ENCODE assay signal across 22 cellular contexts in genomic region chr4:158300012-158300411, GRCh38.
DNase-seq lines count a peak whose midpoint lies in the region; ATAC-seq, FAIRE-seq and TF ChIP-seq lines count a peak whose summit lies in the region.
"Had no signal": no experiment of that assay in that cellular context is flagged by ENCODE, and none has a peak within 500 bp of the region (broad histone marks: within the 10 kb centered on the region; RNA-seq: fewer than 3 reads in every experiment).

No MANE protein-coding gene starts in this region.

- ATAC-seq in GM21576 (IDR thresholded peaks at IDR 0.05; ENCODE audit: unreplicated experiment): no peak
- ATAC-seq: CD8-positive, alpha-beta T cell; Panc1 had no signal

- peak; percentile 6 for DNase-seq in left kidney (ENCODE audit: low read depth, low spot score)
- no peak for DNase-seq in frontal cortex (ENCODE audit: low spot score in 2 of 2)
- no peak for DNase-seq in activated effector memory CD4-positive, alpha-beta T cell treated with anti-CD3 and anti-CD28 coated beads, Interleukin-2, amount 50 U/mL, for 16 hours
- no peak for DNase-seq in DMS153 treated with DMSO at 0.1 percent for 48 hours (lab: John Stamatoyannopoulos, UW; ENCODE audit: unreplicated experiment)
- DNase-seq: CD8-positive, alpha-beta T cell; DMS79 treated with DMSO at 0.1 percent for 48 hours; KBM-7; MM.1S; NCI-H1048; NCI-H1417; NCI-H1694; NCI-H2029 treated with DMSO at 0.1 percent for 48 hours; NCI-H69; SIG-M5 had no signal

- TF ChIP-seq CTCF in VCaP (conservative IDR thresholded peaks at IDR 0.05): no peak

- peak overlapping the region; percentile 68 for H3K27ac ChIP-seq in VCaP
- H3K27ac ChIP-seq: C4-2B, SK-N-MC had no signal

- FAIRE-seq in endometrium (lab: Jason Lieb, UNC) (peak; percentile 96), frontal cortex (lab: Jason Lieb, UNC) (no peak)
- FAIRE-seq: GM12892, H54 had no signal
